Comparison of ENCODE assay signal across 23 cellular contexts in the genomic region with DNA sequence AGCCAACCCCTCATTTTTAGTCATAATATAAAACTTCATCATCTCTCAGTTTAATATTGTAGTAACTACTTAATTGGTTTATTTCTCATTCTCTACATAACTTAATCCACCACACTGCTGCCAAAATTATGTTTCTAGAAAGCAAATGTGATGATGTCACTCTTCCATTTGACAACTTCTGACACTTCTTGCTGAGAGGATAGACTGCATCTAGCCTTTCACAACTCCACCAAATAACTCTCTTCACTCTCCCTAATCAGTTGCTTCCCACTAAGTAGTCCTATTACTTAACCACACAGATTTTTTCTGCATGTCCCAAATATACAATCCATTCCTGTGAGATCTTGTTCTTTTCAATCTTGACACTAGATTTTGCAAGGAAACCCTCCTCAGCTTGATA.
"Had no signal": no experiment of that assay in that cellular context is flagged by ENCODE, and none has a peak within 500 bp of the region (broad histone marks: within the 10 kb centered on the region; RNA-seq: fewer than 3 reads in every experiment).

No MANE protein-coding gene starts in this region.

- H3K4me3 ChIP-seq: esophagus squamous epithelium, lung, mucosa of descending colon, neural progenitor cell, right atrium auricular region, sigmoid colon, skin epidermis, thoracic aorta, tibial nerve, upper lobe of left lung had no signal

- H3K9ac ChIP-seq: neural progenitor cell, parathyroid adenoma had no signal

- H3K4me1 ChIP-seq: esophagus squamous epithelium, neural progenitor cell, parathyroid adenoma, right atrium auricular region, sigmoid colon, tibial nerve, upper lobe of left lung had no signal

- H3K36me3 ChIP-seq: esophagus squamous epithelium, neural progenitor cell, right atrium auricular region, sigmoid colon, thoracic aorta, tibial nerve, upper lobe of left lung had no signal

- H3K27ac ChIP-seq: esophagus squamous epithelium, neural progenitor cell, parathyroid adenoma, right atrium auricular region, sigmoid colon, skin epidermis, thoracic aorta, tibial nerve, upper lobe of left lung had no signal

- H3K27me3 ChIP-seq: esophagus squamous epithelium, neural progenitor cell, right atrium auricular region, sigmoid colon, tibial nerve, upper lobe of left lung had no signal

- H3K79me2 ChIP-seq: parathyroid adenoma had no signal

- DNase-seq: cortex of kidney; effector memory CD8-positive, alpha-beta T cell; erythroblast; esophagus squamous epithelium; mucosa of descending colon; naive thymus-derived CD4-positive, alpha-beta T cell; sigmoid colon; stimulated activated CD4-positive, alpha-beta T cell treated with anti-CD3 and anti-CD28 coated beads, Interleukin-15, amount 100 ng/mL, for 24 hours; stimulated activated CD4-positive, alpha-beta T cell treated with anti-CD3 and anti-CD28 coated beads, Interleukin-2, amount 100 ng/mL, for 48 hours; stimulated activated naive B cell treated with anti-CD40 and anti-IgM and Interleukin-4, amounts not matched to agents 10 μg/mL and 1 μg/mL and 100 μg/mL, for 72 hours; upper lobe of left lung had no signal

- H3K27ac Mint-ChIP-seq: effector memory CD8-positive, alpha-beta T cell; memory B cell; mesothelial cell of epicardium; naive thymus-derived CD4-positive, alpha-beta T cell; nephron; neural progenitor cell; progenitor cell of endocrine pancreas; stimulated activated naive B cell treated with anti-CD40 and anti-IgM and Interleukin-4, amounts not matched to agents 10 μg/mL and 1 μg/mL and 100 μg/mL, for 72 hours; stimulated activated naive CD8-positive, alpha-beta T cell treated with anti-CD3 and anti-CD28 coated beads, Interleukin-15, Interleukin-2, amounts not matched to agents 100 ng/mL and 50 ng/mL, for 24 hours had no signal

- H3K4me1 Mint-ChIP-seq: memory B cell; naive thymus-derived CD4-positive, alpha-beta T cell; nephron; stimulated activated naive B cell treated with anti-CD40 and anti-IgM and Interleukin-4, amounts not matched to agents 10 μg/mL and 1 μg/mL and 100 μg/mL, for 72 hours had no signal

- H3K9me3 ChIP-seq: thoracic aorta had no signal

- H3K4me2 ChIP-seq: neural progenitor cell had no signal

- H3K4me3 Mint-ChIP-seq: effector memory CD8-positive, alpha-beta T cell; memory B cell; mesothelial cell of epicardium; naive thymus-derived CD4-positive, alpha-beta T cell; nephron; neural progenitor cell; stimulated activated naive B cell treated with anti-CD40 and anti-IgM and Interleukin-4, amounts not matched to agents 10 μg/mL and 1 μg/mL and 100 μg/mL, for 72 hours; stimulated activated naive CD8-positive, alpha-beta T cell treated with anti-CD3 and anti-CD28 coated beads, Interleukin-15, Interleukin-2, amounts not matched to agents 100 ng/mL and 50 ng/mL, for 24 hours had no signal

- ATAC-seq: effector memory CD8-positive, alpha-beta T cell; mucosa of descending colon; naive thymus-derived CD4-positive, alpha-beta T cell; stimulated activated naive B cell treated with anti-CD40 and anti-IgM and Interleukin-4, amounts not matched to agents 10 μg/mL and 1 μg/mL and 100 μg/mL, for 72 hours had no signal

- H3K27me3 Mint-ChIP-seq: effector memory CD8-positive, alpha-beta T cell; memory B cell; naive thymus-derived CD4-positive, alpha-beta T cell; stimulated activated naive B cell treated with anti-CD40 and anti-IgM and Interleukin-4, amounts not matched to agents 10 μg/mL and 1 μg/mL and 100 μg/mL, for 72 hours; stimulated activated naive CD8-positive, alpha-beta T cell treated with anti-CD3 and anti-CD28 coated beads, Interleukin-15, Interleukin-2, amounts not matched to agents 100 ng/mL and 50 ng/mL, for 24 hours had no signal

- H3K36me3 Mint-ChIP-seq: memory B cell; naive thymus-derived CD4-positive, alpha-beta T cell; neural progenitor cell; stimulated activated naive B cell treated with anti-CD40 and anti-IgM and Interleukin-4, amounts not matched to agents 10 μg/mL and 1 μg/mL and 100 μg/mL, for 72 hours had no signal

- H2AFZ ChIP-seq: neural progenitor cell, parathyroid adenoma had no signal
